Comparison of ENCODE assay signal across 1 cellular context in the genomic region with DNA sequence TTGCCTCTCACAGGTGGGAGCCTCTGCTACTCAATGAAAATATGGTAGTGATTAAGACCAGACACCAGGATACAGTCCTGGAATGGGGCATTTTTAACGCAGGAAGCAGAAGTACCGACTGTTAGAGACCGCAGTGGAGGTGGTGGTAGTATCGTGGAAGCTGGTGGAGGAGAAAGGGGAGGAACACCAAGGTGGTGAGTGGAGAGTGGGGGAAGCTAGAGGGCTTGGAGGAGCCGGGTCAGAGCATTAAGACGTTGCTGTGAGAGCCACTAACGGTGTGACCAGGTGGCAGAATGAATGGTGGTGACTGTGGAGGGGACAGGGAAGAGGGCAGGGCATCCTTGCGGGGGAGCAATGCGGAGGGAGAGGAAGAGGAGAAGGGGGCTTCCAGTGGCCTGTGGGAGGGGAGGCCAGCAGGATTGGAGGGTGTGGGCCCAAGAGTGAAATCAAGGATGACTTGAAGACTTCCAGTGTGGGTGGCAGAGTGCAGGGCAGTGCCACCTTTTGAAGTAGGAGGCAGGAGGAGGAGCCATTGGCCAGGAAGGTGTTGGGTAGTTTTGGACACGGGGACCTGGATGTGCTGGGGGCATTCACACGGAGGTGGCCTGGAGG.
TF ChIP-seq lines count a peak whose summit lies in the region.

No MANE protein-coding gene starts in this region.

TF ChIP-seq in WTC11, 78 proteins besides CTCF, POLR2A, EP300 and RAD21 (continued from another document):
- TF ChIP-seq, protein P1, sequence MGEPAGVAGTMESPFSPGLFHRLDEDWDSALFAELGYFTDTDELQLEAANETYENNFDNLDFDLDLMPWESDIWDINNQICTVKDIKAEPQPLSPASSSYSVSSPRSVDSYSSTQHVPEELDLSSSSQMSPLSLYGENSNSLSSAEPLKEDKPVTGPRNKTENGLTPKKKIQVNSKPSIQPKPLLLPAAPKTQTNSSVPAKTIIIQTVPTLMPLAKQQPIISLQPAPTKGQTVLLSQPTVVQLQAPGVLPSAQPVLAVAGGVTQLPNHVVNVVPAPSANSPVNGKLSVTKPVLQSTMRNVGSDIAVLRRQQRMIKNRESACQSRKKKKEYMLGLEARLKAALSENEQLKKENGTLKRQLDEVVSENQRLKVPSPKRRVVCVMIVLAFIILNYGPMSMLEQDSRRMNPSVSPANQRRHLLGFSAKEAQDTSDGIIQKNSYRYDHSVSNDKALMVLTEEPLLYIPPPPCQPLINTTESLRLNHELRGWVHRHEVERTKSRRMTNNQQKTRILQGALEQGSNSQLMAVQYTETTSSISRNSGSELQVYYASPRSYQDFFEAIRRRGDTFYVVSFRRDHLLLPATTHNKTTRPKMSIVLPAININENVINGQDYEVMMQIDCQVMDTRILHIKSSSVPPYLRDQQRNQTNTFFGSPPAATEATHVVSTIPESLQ (CRISPR knock-in tag; IDR thresholded peaks at IDR 0.05) = no peak
- TF ChIP-seq, protein P2, sequence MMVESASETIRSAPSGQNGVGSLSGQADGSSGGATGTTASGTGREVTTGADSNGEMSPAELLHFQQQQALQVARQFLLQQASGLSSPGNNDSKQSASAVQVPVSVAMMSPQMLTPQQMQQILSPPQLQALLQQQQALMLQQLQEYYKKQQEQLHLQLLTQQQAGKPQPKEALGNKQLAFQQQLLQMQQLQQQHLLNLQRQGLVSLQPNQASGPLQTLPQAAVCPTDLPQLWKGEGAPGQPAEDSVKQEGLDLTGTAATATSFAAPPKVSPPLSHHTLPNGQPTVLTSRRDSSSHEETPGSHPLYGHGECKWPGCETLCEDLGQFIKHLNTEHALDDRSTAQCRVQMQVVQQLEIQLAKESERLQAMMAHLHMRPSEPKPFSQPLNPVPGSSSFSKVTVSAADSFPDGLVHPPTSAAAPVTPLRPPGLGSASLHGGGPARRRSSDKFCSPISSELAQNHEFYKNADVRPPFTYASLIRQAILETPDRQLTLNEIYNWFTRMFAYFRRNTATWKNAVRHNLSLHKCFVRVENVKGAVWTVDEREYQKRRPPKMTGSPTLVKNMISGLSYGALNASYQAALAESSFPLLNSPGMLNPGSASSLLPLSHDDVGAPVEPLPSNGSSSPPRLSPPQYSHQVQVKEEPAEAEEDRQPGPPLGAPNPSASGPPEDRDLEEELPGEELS (CRISPR knock-in tag; IDR thresholded peaks at IDR 0.05) = no peak
- TF ChIP-seq ZNF423 (CRISPR knock-in tag; IDR thresholded peaks at IDR 0.05) (no peak), RORB (CRISPR knock-in tag; IDR thresholded peaks at IDR 0.05) (no peak), ESRRA (CRISPR knock-in tag; IDR thresholded peaks at IDR 0.05; ENCODE audit: borderline replicate concordance) (no peak), NR1H2 (CRISPR knock-in tag; IDR thresholded peaks at IDR 0.05) (no peak), MXD4 (CRISPR knock-in tag; IDR thresholded peaks at IDR 0.05; ENCODE audit: borderline replicate concordance) (no peak), GTF2I (CRISPR knock-in tag; conservative IDR thresholded peaks at IDR 0.05) (no peak), ZNF138 (CRISPR knock-in tag; conservative IDR thresholded peaks at IDR 0.05) (no peak), FOXK1 (CRISPR knock-in tag; IDR thresholded peaks at IDR 0.05) (no peak)
